Comparison of ENCODE assay signal across 30 cellular contexts in genomic region chr1:143651350-143651992, GRCh38.
"Had no signal": no experiment of that assay in that cellular context is flagged by ENCODE, and none has a peak within 500 bp of the region (broad histone marks: within the 10 kb centered on the region; RNA-seq: fewer than 3 reads in every experiment).

No MANE protein-coding gene starts in this region.

- H3K36me3 ChIP-seq: neural progenitor cell, ovary, right lobe of liver, sigmoid colon, suprapubic skin, thoracic aorta, thyroid gland, tibial nerve, upper lobe of left lung, vagina had no signal

- ATAC-seq: naive thymus-derived CD4-positive, alpha-beta T cell; natural killer cell; psoas muscle; right lobe of liver; stimulated activated memory B cell treated with anti-CD40 and anti-IgM and Interleukin-4, amounts not matched to agents 10 μg/mL and 1 μg/mL and 100 μg/mL, for 72 hours; stimulated activated naive CD8-positive, alpha-beta T cell treated with anti-CD3 and anti-CD28 coated beads, Interleukin-15, amount 100 ng/mL, for 72 hours; stimulated activated naive CD8-positive, alpha-beta T cell treated with anti-CD3 and anti-CD28 coated beads, Interleukin-15, Interleukin-2, amounts not matched to agents 100 U/mL and 50 U/mL, for 24 hours had no signal

- H3K4me2 ChIP-seq: neural progenitor cell had no signal

- H3K4me3 ChIP-seq: neural progenitor cell, ovary, psoas muscle, right lobe of liver, sigmoid colon, suprapubic skin, thoracic aorta, thyroid gland, tibial nerve, upper lobe of left lung, vagina had no signal

- H3K4me1 ChIP-seq: neural progenitor cell, parathyroid adenoma, psoas muscle, right lobe of liver, sigmoid colon, suprapubic skin, thyroid gland, tibial nerve, upper lobe of left lung, vagina had no signal

- H3K4me1 Mint-ChIP-seq: natural killer cell; nephron; neural progenitor cell; stimulated activated memory B cell treated with anti-CD40 and anti-IgM and Interleukin-4, amounts not matched to agents 10 μg/mL and 1 μg/mL and 100 μg/mL, for 72 hours; stimulated activated naive CD8-positive, alpha-beta T cell treated with anti-CD3 and anti-CD28 coated beads, Interleukin-15, amount 100 ng/mL, for 72 hours had no signal

- H2AFZ ChIP-seq: neural progenitor cell, parathyroid adenoma had no signal

- H3K9me3 ChIP-seq: psoas muscle, right lobe of liver, suprapubic skin, thoracic aorta, thyroid gland, tibial nerve, upper lobe of left lung, vagina had no signal

- H3K27me3 Mint-ChIP-seq: progenitor cell of endocrine pancreas had no signal

- H3K27ac ChIP-seq: neural progenitor cell, ovary, parathyroid adenoma, psoas muscle, right lobe of liver, sigmoid colon, suprapubic skin, thoracic aorta, thyroid gland, tibial nerve, upper lobe of left lung, vagina had no signal

- H3K79me2 ChIP-seq: parathyroid adenoma had no signal

- H3K4me3 Mint-ChIP-seq: naive thymus-derived CD4-positive, alpha-beta T cell; natural killer cell; nephron; stimulated activated memory B cell treated with anti-CD40 and anti-IgM and Interleukin-4, amounts not matched to agents 10 μg/mL and 1 μg/mL and 100 μg/mL, for 72 hours; stimulated activated naive CD8-positive, alpha-beta T cell treated with anti-CD3 and anti-CD28 coated beads, Interleukin-15, amount 100 ng/mL, for 72 hours had no signal

- H3K36me3 Mint-ChIP-seq: neural progenitor cell; stimulated activated memory B cell treated with anti-CD40 and anti-IgM and Interleukin-4, amounts not matched to agents 10 μg/mL and 1 μg/mL and 100 μg/mL, for 72 hours had no signal

- H3K27me3 ChIP-seq: neural progenitor cell, ovary, right lobe of liver, thyroid gland, tibial nerve, vagina had no signal

- H3K27ac Mint-ChIP-seq: natural killer cell; nephron; neural progenitor cell; progenitor cell of endocrine pancreas; stimulated activated memory B cell treated with anti-CD40 and anti-IgM and Interleukin-4, amounts not matched to agents 10 μg/mL and 1 μg/mL and 100 μg/mL, for 72 hours had no signal

- H3K9ac ChIP-seq: neural progenitor cell, parathyroid adenoma had no signal

- DNase-seq: naive thymus-derived CD4-positive, alpha-beta T cell; natural killer cell; occipital lobe; ovary; psoas muscle; right cardiac atrium; right lobe of liver; sigmoid colon; small intestine; stimulated activated CD4-positive, alpha-beta T cell treated with anti-CD3 and anti-CD28 coated beads, Interleukin-15, amount 100 ng/mL, for 24 hours; stimulated activated CD4-positive, alpha-beta T cell treated with anti-CD3 and anti-CD28 coated beads, Interleukin-2, amount 100 ng/mL, for 24 hours; stimulated activated CD4-positive, alpha-beta T cell treated with anti-CD3 and anti-CD28 coated beads, Interleukin-4, amount 100 ng/mL, for 1 hour; stimulated activated CD4-positive, alpha-beta T cell treated with anti-CD3 and anti-CD28 coated beads, Interleukin-4, amount 100 ng/mL, for 4 hours; stimulated activated CD8-positive, alpha-beta memory T cell treated with anti-CD3 and anti-CD28 coated beads, Interleukin-4, amount 100 ng/mL, for 48 hours; stimulated activated naive CD4-positive, alpha-beta T cell; stimulated activated naive CD8-positive, alpha-beta T cell treated with anti-CD3 and anti-CD28 coated beads, Interleukin-15, amount 100 ng/mL, for 72 hours; stimulated activated naive CD8-positive, alpha-beta T cell treated with anti-CD3 and anti-CD28 coated beads, Interleukin-15, Interleukin-2, amounts not matched to agents 100 U/mL and 50 U/mL, for 24 hours; substantia nigra; thyroid gland; trophoblast cell had no signal
